ENCODE assay signal across 39 cellular contexts in the genomic region with DNA sequence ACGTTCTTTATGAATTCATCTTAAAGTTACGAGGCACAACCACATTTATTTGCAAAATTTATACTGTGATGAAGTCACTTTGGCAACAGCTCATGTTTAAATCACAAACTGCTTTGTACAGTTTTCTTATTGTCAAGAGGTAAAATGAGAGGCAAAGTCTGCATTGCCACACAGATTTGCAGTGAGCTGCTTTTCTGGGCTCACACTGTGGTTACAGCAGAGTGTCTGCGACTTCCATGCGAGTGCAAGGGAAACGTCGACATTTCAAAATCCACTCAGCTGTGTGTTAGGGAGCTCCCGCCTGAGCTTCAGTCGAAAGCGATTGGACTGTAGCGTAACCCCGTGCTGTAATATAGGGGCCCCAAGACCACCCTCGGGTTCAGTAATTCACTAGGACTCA. TPM values are rescaled to one million over a fixed set of nuclear protein-coding genes. Genes with fewer than 3 reads are reported as not detected.
"Had no signal": no experiment of that assay in that cellular context is flagged by ENCODE, and none has a peak within 500 bp of the region (broad histone marks: within the 10 kb centered on the region; RNA-seq: fewer than 3 reads in every experiment).

No MANE protein-coding gene starts in this region.

- H3K27me3 ChIP-seq: ascending aorta, Peyer's patch had no signal

- ATAC-seq: activated CD8-positive, alpha-beta memory T cell treated with anti-CD3 and anti-CD28 coated beads, Interleukin-2, amount 10 ng/mL, durations not matched to agents 7 days and 5 days; activated T-cell treated with anti-CD3 and anti-CD28 coated beads, Interleukin-2, amount 50 U/mL, for 72 hours; activated T-helper 17 cell treated with anti-CD3 and anti-CD28 coated beads, Interleukin-2, amount 50 U/mL, for 72 hours; PC-3; Right ventricle myocardium inferior had no signal

- H3K27ac ChIP-seq: ascending aorta, Peyer's patch, VCaP had no signal

- H3K36me3 ChIP-seq: ascending aorta, Peyer's patch had no signal

- H3K9me3 Mint-ChIP-seq: activated CD4-positive, alpha-beta memory T cell treated with anti-CD3 and anti-CD28 coated beads, Interleukin-2, amount 10 ng/mL, durations not matched to agents 7 days and 5 days; activated naive CD4-positive, alpha-beta T cell treated with anti-CD3 and anti-CD28 coated beads, Interleukin-2, amount 50 U/mL, for 24 hours; activated naive CD8-positive, alpha-beta T cell treated with anti-CD3 and anti-CD28 coated beads, Interleukin-2, amount 10 ng/mL, durations not matched to agents 7 days and 5 days; activated T-cell treated with anti-CD3 and anti-CD28 coated beads, Interleukin-2, amount 50 U/mL, for 72 hours; activated T-helper 17 cell treated with anti-CD3 and anti-CD28 coated beads, Interleukin-2, amount 50 U/mL, for 72 hours had no signal

- H3K27me3 Mint-ChIP-seq: activated CD4-positive, alpha-beta memory T cell treated with anti-CD3 and anti-CD28 coated beads, Interleukin-2, amount 10 ng/mL, durations not matched to agents 7 days and 5 days; activated CD8-positive, alpha-beta memory T cell treated with anti-CD3 and anti-CD28 coated beads, Interleukin-2, amount 10 ng/mL, durations not matched to agents 7 days and 5 days; activated naive CD4-positive, alpha-beta T cell treated with anti-CD3 and anti-CD28 coated beads, Interleukin-2, amount 50 U/mL, for 24 hours; activated naive CD8-positive, alpha-beta T cell treated with anti-CD3 and anti-CD28 coated beads, Interleukin-2, amount 10 ng/mL, durations not matched to agents 7 days and 5 days; activated T-helper 17 cell treated with anti-CD3 and anti-CD28 coated beads, Interleukin-2, amount 50 U/mL, for 72 hours had no signal

- H3K9me3 ChIP-seq: ascending aorta, Peyer's patch had no signal

- DNase-seq: activated CD4-positive, alpha-beta memory T cell treated with anti-CD3 and anti-CD28 coated beads, Interleukin-2, amount 10 ng/mL, durations not matched to agents 7 days and 5 days; activated CD4-positive, alpha-beta T cell treated with anti-CD3 and anti-CD28 coated beads for 1 hour; activated CD4-positive, alpha-beta T cell treated with anti-CD3 and anti-CD28 coated beads for 48 hours; activated CD4-positive, CD25-positive, alpha-beta regulatory T cell; activated CD8-positive, alpha-beta memory T cell treated with anti-CD3 and anti-CD28 coated beads for 24 hours; activated CD8-positive, alpha-beta memory T cell treated with anti-CD3 and anti-CD28 coated beads, Interleukin-2, amount 10 ng/mL, durations not matched to agents 7 days and 5 days; activated CD8-positive, alpha-beta memory T cell treated with anti-CD3 and anti-CD28 coated beads, Interleukin-2, amount 50 U/mL, for 48 hours; activated effector memory CD4-positive, alpha-beta T cell treated with anti-CD3 and anti-CD28 coated beads, Interleukin-2, amount 50 U/mL, for 16 hours; activated naive CD4-positive, alpha-beta T cell treated with Interleukin-2 at 50 U/mL for 16 hours; activated naive CD8-positive, alpha-beta T cell treated with anti-CD3 and anti-CD28 coated beads, Interleukin-2, amount 10 ng/mL, durations not matched to agents 7 days and 5 days; activated T-cell treated with anti-CD3 and anti-CD28 coated beads, Interleukin-2, amount 50 U/mL, for 72 hours; amygdala; Karpas-422; KBM-7; NCI-H1048; NCI-H1105 treated with DMSO at 0.1 percent for 48 hours; NCI-H1436; NCI-H1694; NCI-H1930; NCI-H2081 treated with DMSO at 0.1 percent for 48 hours; NCI-H226; NCI-H446 treated with DMSO at 0.1 percent for 48 hours; NCI-H524; NCI-H69; PC-3; Peyer's patch; RPMI8226; SIG-M5; SW 1271; T-helper 1 cell; T-helper 2 cell; T-helper 9 cell had no signal

- H3K4me3 Mint-ChIP-seq: activated CD4-positive, alpha-beta memory T cell treated with anti-CD3 and anti-CD28 coated beads, Interleukin-2, amount 10 ng/mL, durations not matched to agents 7 days and 5 days; activated CD8-positive, alpha-beta memory T cell treated with anti-CD3 and anti-CD28 coated beads, Interleukin-2, amount 10 ng/mL, durations not matched to agents 7 days and 5 days; activated naive CD4-positive, alpha-beta T cell treated with anti-CD3 and anti-CD28 coated beads, Interleukin-2, amount 50 U/mL, for 24 hours; activated naive CD8-positive, alpha-beta T cell treated with anti-CD3 and anti-CD28 coated beads, Interleukin-2, amount 10 ng/mL, durations not matched to agents 7 days and 5 days; activated T-cell treated with anti-CD3 and anti-CD28 coated beads, Interleukin-2, amount 50 U/mL, for 72 hours; activated T-helper 17 cell treated with anti-CD3 and anti-CD28 coated beads, Interleukin-2, amount 50 U/mL, for 72 hours had no signal

- H3K27ac Mint-ChIP-seq: activated CD4-positive, alpha-beta memory T cell treated with anti-CD3 and anti-CD28 coated beads, Interleukin-2, amount 10 ng/mL, durations not matched to agents 7 days and 5 days; activated CD8-positive, alpha-beta memory T cell treated with anti-CD3 and anti-CD28 coated beads, Interleukin-2, amount 10 ng/mL, durations not matched to agents 7 days and 5 days; activated naive CD4-positive, alpha-beta T cell treated with anti-CD3 and anti-CD28 coated beads, Interleukin-2, amount 50 U/mL, for 24 hours; activated naive CD8-positive, alpha-beta T cell treated with anti-CD3 and anti-CD28 coated beads, Interleukin-2, amount 10 ng/mL, durations not matched to agents 7 days and 5 days; activated T-cell treated with anti-CD3 and anti-CD28 coated beads, Interleukin-2, amount 50 U/mL, for 72 hours; activated T-helper 17 cell treated with anti-CD3 and anti-CD28 coated beads, Interleukin-2, amount 50 U/mL, for 72 hours had no signal

- H3K4me3 ChIP-seq: ascending aorta, Peyer's patch had no signal

RNA-seq across cellular contexts. Expression of a gene that starts 34.3 kb away (rescaled TPM):
- total RNA-seq: ascending aorta had no signal

RNA-seq across cellular contexts. Expression of a gene that starts 54.0 kb away (rescaled TPM):
- total RNA-seq: MCF 10A, SK-MEL-5 had no signal
